ENCODE assay signal across 8 cellular contexts in genomic region chr1:169795687-169796086, GRCh38. TPM values are rescaled to one million over a fixed set of nuclear protein-coding genes. Genes with fewer than 3 reads are reported as not detected.
DNase-seq lines count a peak whose midpoint lies in the region; ATAC-seq and TF ChIP-seq lines count a peak whose summit lies in the region.

No MANE protein-coding gene starts in this region.

- H3K27me3 ChIP-seq in cardiac muscle cell: no peaks in the 10 kb centered on the region

- H3K27me3 Mint-ChIP-seq in activated T-cell treated with anti-CD3 and anti-CD28 coated beads, Interleukin-2, amount 50 U/mL, for 72 hours (ENCODE audit: low read depth): no peaks in the 10 kb centered on the region
- H3K27me3 Mint-ChIP-seq in type B pancreatic cell: no peaks in the 10 kb centered on the region

- intact Hi-C loops in cardiac septum (cut with DNase I): loop anchor here (2.0 kb wide), 1 partner anchor 97 kb away; the partner anchor contains the start of gene SCYL3

- no peaks in the 10 kb centered on the region for H3K9me3 Mint-ChIP-seq in activated T-cell treated with anti-CD3 and anti-CD28 coated beads, Interleukin-2, amount 50 U/mL, for 72 hours
- H3K9me3 Mint-ChIP-seq in type B pancreatic cell: no peaks in the 10 kb centered on the region

- H3K4me3 Mint-ChIP-seq in activated T-cell treated with anti-CD3 and anti-CD28 coated beads, Interleukin-2, amount 50 U/mL, for 72 hours: peak overlapping the region; percentile 97 to 99
- peak overlapping the region; percentile 99 for H3K4me3 Mint-ChIP-seq in type B pancreatic cell

- peaks cover 7 to 35% of the 10 kb centered on the region in 2 donors for H3K36me3 Mint-ChIP-seq in activated T-cell treated with anti-CD3 and anti-CD28 coated beads, Interleukin-2, amount 50 U/mL, for 72 hours (ENCODE audit: insufficient read depth in 2 of 2)
- peaks cover 18% of the 10 kb centered on the region for H3K36me3 Mint-ChIP-seq in type B pancreatic cell

- peaks cover 7% of the 10 kb centered on the region for H3K4me1 ChIP-seq in cardiac muscle cell (ENCODE audit: low read depth)

- peak overlapping the region; percentile 94 for H3K27ac Mint-ChIP-seq in activated T-cell treated with anti-CD3 and anti-CD28 coated beads, Interleukin-2, amount 50 U/mL, for 72 hours
- peak overlapping the region; percentile 97 for H3K27ac Mint-ChIP-seq in type B pancreatic cell

- DNase-seq in cardiac muscle cell (ENCODE audit: low read depth in 1 of 2, low spot score in 1 of 2): no peak
- DNase-seq in cardiac septum (ENCODE audit: low spot score): no peak
- no peak for DNase-seq in activated T-cell treated with anti-CD3 and anti-CD28 coated beads, Interleukin-2, amount 50 U/mL, for 72 hours
- DNase-seq in kidney tubule cell (ENCODE audit: low spot score): peak; percentile 19
- no peak for DNase-seq in type B pancreatic cell (ENCODE audit: extremely low spot score, unreplicated experiment)
- no peak for DNase-seq in NCI-H2196 treated with DMSO at 0.1 percent for 48 hours (lab: John Stamatoyannopoulos, UW; ENCODE audit: unreplicated experiment)

- no peaks in the 10 kb centered on the region for H3K9me3 ChIP-seq in cardiac muscle cell (ENCODE audit: low read depth)

- H3K4me3 ChIP-seq in cardiac muscle cell: peak overlapping the region; percentile 62

- no peaks in the 10 kb centered on the region for H3K36me3 ChIP-seq in cardiac muscle cell

- TF ChIP-seq CTCF in cardiac muscle cell (IDR thresholded peaks at IDR 0.05; ENCODE audit: low read depth, low read length) (no peak), type B pancreatic cell (conservative IDR thresholded peaks at IDR 0.05) (no peak)

- no peak for ATAC-seq in activated T-cell treated with anti-CD3 and anti-CD28 coated beads, Interleukin-2, amount 50 U/mL, for 72 hours (replicated peaks in 1 of 2)
- ATAC-seq in GM19035 (IDR thresholded peaks at IDR 0.05; ENCODE audit: unreplicated experiment) (no peak), HG03342 (IDR thresholded peaks at IDR 0.05; ENCODE audit: unreplicated experiment) (no peak)

- no peak overlapping the region for H3K27ac ChIP-seq in cardiac muscle cell

- H3K4me1 Mint-ChIP-seq in activated T-cell treated with anti-CD3 and anti-CD28 coated beads, Interleukin-2, amount 50 U/mL, for 72 hours (ENCODE audit: low read depth): peaks cover 70% of the 10 kb centered on the region
- H3K4me1 Mint-ChIP-seq in type B pancreatic cell (ENCODE audit: unreplicated experiment): peaks cover 18% of the 10 kb centered on the region

RNA-seq across cellular contexts. Expression of gene METTL18, which starts 1.0 kb away (rescaled TPM):
- total RNA-seq in cardiac muscle cell: 4.0 and 4.5 TPM in 2 replicates
- polyA plus RNA-seq in cardiac muscle cell: 9.5 and 10.8 TPM in 2 replicates
- total RNA-seq in cardiac septum: 4.2 TPM
- total RNA-seq in activated T-cell treated with anti-CD3 and anti-CD28 coated beads, Interleukin-2, amount 50 U/mL, for 72 hours: 10 to 100 TPM; 11.7 to 12.1 TPM
- total RNA-seq in type B pancreatic cell (ENCODE audit: low replicate concordance): 10.2 and 11.0 TPM in 2 replicates
